ENCODE assay signal across 19 cellular contexts in genomic region chr12:116397148-116397547, GRCh38.
DNase-seq lines count a peak whose midpoint lies in the region; ATAC-seq, FAIRE-seq and TF ChIP-seq lines count a peak whose summit lies in the region.
"Had no signal": no experiment of that assay in that cellular context is flagged by ENCODE, and none has a peak within 500 bp of the region (broad histone marks: within the 10 kb centered on the region; RNA-seq: fewer than 3 reads in every experiment).

No MANE protein-coding gene starts in this region.

- no peaks in the 10 kb centered on the region for H3K36me3 Mint-ChIP-seq in activated naive CD4-positive, alpha-beta T cell treated with anti-CD3 and anti-CD28 coated beads for 36 hours (ENCODE audit: low read depth)

- CTCF ChIA-PET in activated naive CD4-positive, alpha-beta T cell treated with anti-CD3 and anti-CD28 coated beads for 36 hours (lab: Charles Lee): interaction anchor here (1.3 kb wide), 1 partner anchor 83 kb away, joined by 5 read pairs; no protein-coding TSS in a partner anchor

- intact Hi-C loops in activated naive CD4-positive, alpha-beta T cell treated with anti-CD3 and anti-CD28 coated beads for 36 hours (cut with micrococcal nuclease): no loop called here

- no peak overlapping the region for H3K4me3 Mint-ChIP-seq in activated naive CD4-positive, alpha-beta T cell treated with anti-CD3 and anti-CD28 coated beads for 36 hours
- H3K4me3 Mint-ChIP-seq: T-cell, WTC11 had no signal

- H3K4me1 Mint-ChIP-seq in activated naive CD4-positive, alpha-beta T cell treated with anti-CD3 and anti-CD28 coated beads for 36 hours (ENCODE audit: low read depth): peaks cover 5% of the 10 kb centered on the region
- H3K4me1 Mint-ChIP-seq: WTC11 had no signal

- H3K27me3 Mint-ChIP-seq in activated naive CD4-positive, alpha-beta T cell treated with anti-CD3 and anti-CD28 coated beads for 36 hours (ENCODE audit: low read depth): no peaks in the 10 kb centered on the region
- H3K27me3 Mint-ChIP-seq: T-cell had no signal

- no peaks in the 10 kb centered on the region for H3K27me3 ChIP-seq in bronchial epithelial cell (ENCODE audit: control insufficient read depth, insufficient read depth, low read length)
- H3K27me3 ChIP-seq: colonic mucosa had no signal

- peak; percentile 65 for DNase-seq in EL
- DNase-seq in NCI-H226: peak; percentile 49
- peak; percentile 69 for DNase-seq in bronchial epithelial cell (ENCODE audit: low read depth)
- peak; percentile 30 for DNase-seq in glomerular visceral epithelial cell (ENCODE audit: extremely low spot score)
- no peak for DNase-seq in stimulated activated CD4-positive, alpha-beta T cell treated with anti-CD3 and anti-CD28 coated beads, Interleukin-2, amount 100 ng/mL, for 24 hours
- no peak for DNase-seq in activated naive CD4-positive, alpha-beta T cell treated with anti-CD3 and anti-CD28 coated beads for 36 hours
- DNase-seq in D721Med (ENCODE audit: insufficient read length, low spot score): no peak
- DNase-seq: amniotic stem cell; colonic mucosa; COR-L47; GF-D8; NCI-H1048; stimulated activated CD4-positive, alpha-beta T cell treated with anti-CD3 and anti-CD28 coated beads, Interleukin-4, amount 100 ng/mL, for 24 hours; T-cell had no signal

- no peak for TF ChIP-seq CTCF in bronchial epithelial cell (IDR thresholded peaks at IDR 0.05; ENCODE audit: insufficient read depth, low read length, severe bottlenecking)
- no peak for TF ChIP-seq CTCF in D721Med (IDR thresholded peaks at IDR 0.05; ENCODE audit: insufficient read depth, missing control alignments)

- H3K4me3 ChIP-seq in bronchial epithelial cell (ENCODE audit: low read depth, low read length): no peak overlapping the region
- H3K4me3 ChIP-seq: colonic mucosa, thoracic aorta had no signal

- H3K27ac Mint-ChIP-seq in activated naive CD4-positive, alpha-beta T cell treated with anti-CD3 and anti-CD28 coated beads for 36 hours: no peak overlapping the region
- H3K27ac Mint-ChIP-seq: T-cell, WTC11 had no signal

- no peaks in the 10 kb centered on the region for H3K36me3 ChIP-seq in bronchial epithelial cell (ENCODE audit: control insufficient read depth, insufficient read depth, low read length)
- H3K36me3 ChIP-seq: colonic mucosa, thoracic aorta had no signal

- H3K9me3 Mint-ChIP-seq in activated naive CD4-positive, alpha-beta T cell treated with anti-CD3 and anti-CD28 coated beads for 36 hours: peaks cover 24% of the 10 kb centered on the region

- no peak for FAIRE-seq in bronchial epithelial cell (lab: Jason Lieb, UNC)
- no peak for FAIRE-seq in D721Med (lab: Jason Lieb, UNC)
- FAIRE-seq: HepG2, RCC 7860 had no signal

- no peak for ATAC-seq in HG02610 (IDR thresholded peaks at IDR 0.05; ENCODE audit: unreplicated experiment)
- ATAC-seq: HepG2, T-cell, WTC11 had no signal

Comparison
In these comparisons a context has a peak if more than half of its experiments do, and no peak if none do; other contexts are left out.
1. DNase-seq: peak in EL (single experiment), NCI-H226 (single experiment), bronchial epithelial cell (single experiment) and glomerular visceral epithelial cell (single experiment); none in stimulated activated CD4-positive, alpha-beta T cell treated with anti-CD3 and anti-CD28 coated beads, Interleukin-2, amount 100 ng/mL, for 24 hours (0 of 2), activated naive CD4-positive, alpha-beta T cell treated with anti-CD3 and anti-CD28 coated beads for 36 hours (single experiment) and D721Med (single experiment).